In genomic region chr6:11437824-11438459, GRCh38 we compare ENCODE assay signal across 17 cellular contexts.
DNase-seq lines count a peak whose midpoint lies in the region; ATAC-seq, FAIRE-seq and TF ChIP-seq lines count a peak whose summit lies in the region.
"Had no signal": no experiment of that assay in that cellular context is flagged by ENCODE, and none has a peak within 500 bp of the region (broad histone marks: within the 10 kb centered on the region; RNA-seq: fewer than 3 reads in every experiment).

No MANE protein-coding gene starts in this region.

- TF ChIP-seq POLR2A in upper lobe of left lung (IDR thresholded peaks at IDR 0.05) = peak in 1 of 4 donors; percentile 29

- intact Hi-C loops in heart right ventricle (cut with DNase I) (loop anchor here in 2 of 10 donors (5.0 to 10.0 kb wide), 2 partner anchors 46 to 73 kb away; no protein-coding TSS in a partner anchor), Right ventricle myocardium inferior (cut with DNase I) (no loop called here)

- 56 to 72% methylated on average over 6 of the region's 6 CpGs for WGBS in heart right ventricle, 2 donors
- WGBS in liver = 87% methylated on average over 6 of the region's 6 CpGs
- 45 to 54% methylated on average over 5 to 6 of the region's 6 CpGs for WGBS in upper lobe of left lung, 2 donors

- peaks cover 23% of the 10 kb centered on the region for H3K4me1 Mint-ChIP-seq in astrocyte (ENCODE audit: low read depth, unreplicated experiment)

- H3K9me3 Mint-ChIP-seq in astrocyte (ENCODE audit: unreplicated experiment) = peaks cover 4% of the 10 kb centered on the region

- peak in 6 of 8 donors; percentile 41 to 72 (median 55) for ATAC-seq in heart right ventricle
- no peak for ATAC-seq in Right ventricle myocardium inferior
- peak in 1 of 2 donors; percentile 26 for ATAC-seq in upper lobe of left lung (ENCODE audit: low FRiP score in 2 of 2)
- ATAC-seq in left lobe of liver = no peak
- ATAC-seq: mucosa of descending colon, pancreas had no signal

- no peak overlapping the region for H3K4me3 Mint-ChIP-seq in astrocyte (ENCODE audit: unreplicated experiment)

- no peak for TF ChIP-seq RAD21 in liver (IDR thresholded peaks at IDR 0.05)

- TF ChIP-seq EP300 in upper lobe of left lung (IDR thresholded peaks at IDR 0.05) = peak in 2 of 4 donors; percentile 48 to 58

- H3K4me1 ChIP-seq in heart right ventricle (peaks cover 9 to 47% (median 21%) of the 10 kb centered on the region in 9 donors), astrocyte (ENCODE audit: insufficient read depth, low read length) (peaks cover 30% of the 10 kb centered on the region), liver (ENCODE audit: control insufficient read depth in 4 of 4, insufficient read depth in 4 of 4, low read length in 3 of 4) (peaks cover 2 to 20% (median 14%) of the 10 kb centered on the region in 4 donors), upper lobe of left lung (peaks cover 46 to 55% (median 52%) of the 10 kb centered on the region in 4 donors), BE2C (no peaks in the 10 kb centered on the region)

- no peak for TF ChIP-seq CTCF in heart right ventricle (IDR thresholded peaks at IDR 0.05)
- no peak for TF ChIP-seq CTCF in astrocyte (IDR thresholded peaks at IDR 0.05; ENCODE audit: insufficient read depth, low read depth, low read length)
- TF ChIP-seq CTCF in liver (IDR thresholded peaks at IDR 0.05; ENCODE audit: low read depth, low read length, missing input control) = no peak
- no peak for TF ChIP-seq CTCF in upper lobe of left lung (IDR thresholded peaks at IDR 0.05)
- no peak for TF ChIP-seq CTCF in BE2C (IDR thresholded peaks at IDR 0.05; ENCODE audit: low read depth, low read length)

- no peaks in the 10 kb centered on the region for H3K27me3 Mint-ChIP-seq in astrocyte (ENCODE audit: low read depth, unreplicated experiment)

- no peaks in the 10 kb centered on the region for H3K79me2 ChIP-seq in astrocyte (ENCODE audit: insufficient read depth, low read length)

- H3K9ac ChIP-seq in astrocyte (ENCODE audit: low read length) = no peak overlapping the region
- no peak overlapping the region for H3K9ac ChIP-seq in liver (ENCODE audit: low read depth in 1 of 2, low read length in 2 of 2)

- H2AFZ ChIP-seq in astrocyte (ENCODE audit: low read depth, low read length) = no peak overlapping the region

- no peak for DNase-seq in heart right ventricle
- no peak for DNase-seq in Right ventricle myocardium inferior (ENCODE audit: missing footprints)
- peak; percentile 27 for DNase-seq in astrocyte (ENCODE audit: low read depth)
- DNase-seq in upper lobe of left lung = no peak
- no peak for DNase-seq in BE2C
- no peak for DNase-seq in NCI-H82 treated with DMSO at 0.1 percent for 48 hours (lab: John Stamatoyannopoulos, UW; ENCODE audit: unreplicated experiment)
- no peak for DNase-seq in left lobe of liver (ENCODE audit: low spot score)
- DNase-seq: activated gamma-delta T cell treated with Interleukin-2 at 50 U/mL for 16 hours, COR-L47, dorsolateral prefrontal cortex, GF-D8, Karpas-422, mucosa of descending colon, NCI-H1436 treated with DMSO at 0.1 percent for 48 hours, pancreas, SW 1271 had no signal

- H3K4me3 ChIP-seq in heart right ventricle (no peak overlapping the region), astrocyte (ENCODE audit: insufficient read depth, low read depth, low read length) (no peak overlapping the region), liver (ENCODE audit: low read depth in 1 of 3, low read length in 3 of 3) (no peak overlapping the region), upper lobe of left lung (no peak overlapping the region), BE2C (ENCODE audit: low read depth, low read length) (no peak overlapping the region)
- H3K4me3 ChIP-seq: dorsolateral prefrontal cortex, mucosa of descending colon, pancreas had no signal

- peak overlapping the region; percentile 23 for H3K27ac Mint-ChIP-seq in astrocyte (ENCODE audit: unreplicated experiment)

- no peaks in the 10 kb centered on the region for H3K27me3 ChIP-seq in heart right ventricle
- H3K27me3 ChIP-seq in astrocyte (ENCODE audit: insufficient read depth, low read length) = no peaks in the 10 kb centered on the region
- H3K27me3 ChIP-seq in liver (ENCODE audit: control insufficient read depth in 4 of 4, insufficient read depth in 4 of 4, low read length in 3 of 4) = no peaks in the 10 kb centered on the region
- H3K27me3 ChIP-seq in upper lobe of left lung = no peaks in the 10 kb centered on the region
- no peaks in the 10 kb centered on the region for H3K27me3 ChIP-seq in BE2C
- H3K27me3 ChIP-seq: dorsolateral prefrontal cortex, pancreas had no signal

- no peaks in the 10 kb centered on the region for H3K9me3 ChIP-seq in heart right ventricle
- H3K9me3 ChIP-seq in astrocyte (ENCODE audit: insufficient read depth, low read depth, low read length) = no peaks in the 10 kb centered on the region
- no peaks in the 10 kb centered on the region for H3K9me3 ChIP-seq in liver (ENCODE audit: control insufficient read depth in 4 of 4, low read length in 3 of 4)
- H3K9me3 ChIP-seq in upper lobe of left lung = no peaks in the 10 kb centered on the region
- H3K9me3 ChIP-seq in BE2C = no peaks in the 10 kb centered on the region
- H3K9me3 ChIP-seq: mucosa of descending colon, pancreas had no signal

- no peak for FAIRE-seq in astrocyte (lab: Jason Lieb, UNC)
- FAIRE-seq: pancreas had no signal

- H3K36me3 Mint-ChIP-seq in astrocyte (ENCODE audit: low read depth, unreplicated experiment) = no peaks in the 10 kb centered on the region

- H3K4me2 ChIP-seq in astrocyte (ENCODE audit: low read length) = no peak overlapping the region

- H4K20me1 ChIP-seq in astrocyte (ENCODE audit: insufficient read depth, low read length) = no peaks in the 10 kb centered on the region

- H3K27ac ChIP-seq in heart right ventricle = peak overlapping the region in 8 of 10 donors; percentile 1 to 67 (median 45)
- H3K27ac ChIP-seq in astrocyte (ENCODE audit: low read depth, low read length) = no peak overlapping the region
- H3K27ac ChIP-seq in liver (ENCODE audit: low read depth in 1 of 2, low read length in 2 of 2) = no peak overlapping the region
- peak overlapping the region; percentile 66 to 86 (median 79) for H3K27ac ChIP-seq in upper lobe of left lung
- H3K27ac ChIP-seq: dorsolateral prefrontal cortex, pancreas had no signal

- H3K36me3 ChIP-seq in heart right ventricle = no peaks in the 10 kb centered on the region
- H3K36me3 ChIP-seq in astrocyte (ENCODE audit: insufficient read depth, low read length) = no peaks in the 10 kb centered on the region
- H3K36me3 ChIP-seq in liver (ENCODE audit: control insufficient read depth in 4 of 4, insufficient read depth in 3 of 4, low read depth in 1 of 4, low read length in 3 of 4) = no peaks in the 10 kb centered on the region
- no peaks in the 10 kb centered on the region for H3K36me3 ChIP-seq in upper lobe of left lung
- H3K36me3 ChIP-seq in BE2C = no peaks in the 10 kb centered on the region
- H3K36me3 ChIP-seq: pancreas had no signal

TF ChIP-seq in liver, 16 proteins besides CTCF, POLR2A, EP300 and RAD21:
- TF ChIP-seq RXRA (IDR thresholded peaks at IDR 0.05) (peak in 1 of 2 donors; percentile 22), HNF4A (conservative IDR thresholded peaks at IDR 0.05) (no peak)
- TF ChIP-seq, protein P1, sequence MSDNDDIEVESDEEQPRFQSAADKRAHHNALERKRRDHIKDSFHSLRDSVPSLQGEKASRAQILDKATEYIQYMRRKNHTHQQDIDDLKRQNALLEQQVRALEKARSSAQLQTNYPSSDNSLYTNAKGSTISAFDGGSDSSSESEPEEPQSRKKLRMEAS (IDR thresholded peaks at IDR 0.05) = peak; percentile 49
- TF ChIP-seq, protein P2, sequence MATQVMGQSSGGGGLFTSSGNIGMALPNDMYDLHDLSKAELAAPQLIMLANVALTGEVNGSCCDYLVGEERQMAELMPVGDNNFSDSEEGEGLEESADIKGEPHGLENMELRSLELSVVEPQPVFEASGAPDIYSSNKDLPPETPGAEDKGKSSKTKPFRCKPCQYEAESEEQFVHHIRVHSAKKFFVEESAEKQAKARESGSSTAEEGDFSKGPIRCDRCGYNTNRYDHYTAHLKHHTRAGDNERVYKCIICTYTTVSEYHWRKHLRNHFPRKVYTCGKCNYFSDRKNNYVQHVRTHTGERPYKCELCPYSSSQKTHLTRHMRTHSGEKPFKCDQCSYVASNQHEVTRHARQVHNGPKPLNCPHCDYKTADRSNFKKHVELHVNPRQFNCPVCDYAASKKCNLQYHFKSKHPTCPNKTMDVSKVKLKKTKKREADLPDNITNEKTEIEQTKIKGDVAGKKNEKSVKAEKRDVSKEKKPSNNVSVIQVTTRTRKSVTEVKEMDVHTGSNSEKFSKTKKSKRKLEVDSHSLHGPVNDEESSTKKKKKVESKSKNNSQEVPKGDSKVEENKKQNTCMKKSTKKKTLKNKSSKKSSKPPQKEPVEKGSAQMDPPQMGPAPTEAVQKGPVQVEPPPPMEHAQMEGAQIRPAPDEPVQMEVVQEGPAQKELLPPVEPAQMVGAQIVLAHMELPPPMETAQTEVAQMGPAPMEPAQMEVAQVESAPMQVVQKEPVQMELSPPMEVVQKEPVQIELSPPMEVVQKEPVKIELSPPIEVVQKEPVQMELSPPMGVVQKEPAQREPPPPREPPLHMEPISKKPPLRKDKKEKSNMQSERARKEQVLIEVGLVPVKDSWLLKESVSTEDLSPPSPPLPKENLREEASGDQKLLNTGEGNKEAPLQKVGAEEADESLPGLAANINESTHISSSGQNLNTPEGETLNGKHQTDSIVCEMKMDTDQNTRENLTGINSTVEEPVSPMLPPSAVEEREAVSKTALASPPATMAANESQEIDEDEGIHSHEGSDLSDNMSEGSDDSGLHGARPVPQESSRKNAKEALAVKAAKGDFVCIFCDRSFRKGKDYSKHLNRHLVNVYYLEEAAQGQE (IDR thresholded peaks at IDR 0.05) = no peak

Comparison
In these comparisons a context has a peak if more than half of its experiments do, and no peak if none do; other contexts are left out.
1. ATAC-seq: peak in heart right ventricle (6 of 8); none in Right ventricle myocardium inferior (single experiment) and left lobe of liver (single experiment).
2. H3K27ac ChIP-seq: peak in heart right ventricle (8 of 10) and upper lobe of left lung (4 of 4); none in astrocyte (single experiment) and liver (0 of 2).